In genomic region chr1:221315330-221315729, GRCh38 we compare ENCODE assay signal across 12 cellular contexts.
A peak's percentile ranks its signal among the peaks of the same experiment; 100 is the strongest.
DNase-seq lines count a peak whose midpoint lies in the region; ATAC-seq and TF ChIP-seq lines count a peak whose summit lies in the region.
"Had no signal": no experiment of that assay in that cellular context is flagged by ENCODE, and none has a peak within 500 bp of the region (broad histone marks: within the 10 kb centered on the region; RNA-seq: fewer than 3 reads in every experiment).

No MANE protein-coding gene starts in this region.

- TF ChIP-seq CTCF in fibroblast of mammary gland (conservative IDR thresholded peaks at IDR 0.05; ENCODE audit: control insufficient read depth, insufficient read depth, low read depth, low read length), result no peak
- TF ChIP-seq CTCF in omental fat pad (IDR thresholded peaks at IDR 0.05), result no peak

- H3K36me3 ChIP-seq in MG63, result no peaks in the 10 kb centered on the region

- no peaks in the 10 kb centered on the region for H3K27me3 ChIP-seq in MG63

- intact Hi-C loops in posterior cingulate gyrus (cut with DNase I), result no loop called here

- ATAC-seq in omental fat pad (ENCODE audit: low FRiP score), result peak; percentile 78
- ATAC-seq: natural killer cell had no signal

- H3K4me3 ChIP-seq in MG63 (no peak overlapping the region), fibroblast of mammary gland (ENCODE audit: control insufficient read depth, low read depth, low read length) (no peak overlapping the region)

- no peaks in the 10 kb centered on the region; the same call in 1 of the 2 replicates for H3K9me3 ChIP-seq in MG63

- DNase-seq in Daoy (ENCODE audit: low read depth) (peak; percentile 30), MG63 (peak; percentile 79), fibroblast of mammary gland (ENCODE audit: low read depth) (peak; percentile 95), omental fat pad (ENCODE audit: low spot score) (no peak), GM19240 (ENCODE audit: insufficient read length, low spot score) (no peak), posterior cingulate gyrus (no peak), 8988T (no peak), NCI-H187 treated with DMSO at 0.1 percent for 48 hours (lab: John Stamatoyannopoulos, UW) (no peak)
- DNase-seq: activated CD4-positive, alpha-beta T cell treated with anti-CD3 and anti-CD28 coated beads, Interleukin-2, amount 10 ng/mL, durations not matched to agents 7 days and 5 days; COR-L47; natural killer cell; NCI-H345 had no signal

Comparison
In these comparisons a context has a peak if more than half of its experiments do, and no peak if none do; other contexts are left out.
1. DNase-seq: peak in Daoy (single experiment), MG63 (single experiment) and fibroblast of mammary gland (single experiment); none in omental fat pad (single experiment), GM19240 (single experiment), posterior cingulate gyrus (0 of 10), 8988T (single experiment) and NCI-H187 treated with DMSO at 0.1 percent for 48 hours (single experiment).